7 cellular contexts compared by ENCODE assay signal in genomic region chr20:47846651-47847050, GRCh38.
DNase-seq lines count a peak whose midpoint lies in the region; TF ChIP-seq lines count a peak whose summit lies in the region.
"Not testable (repeated sequence)": the region's sequence is repeated elsewhere in the genome, so short reads cannot be mapped to it uniquely, and the experiment has no call there.

No MANE protein-coding gene starts in this region.

- not testable (repeated sequence) for H3K27me3 Mint-ChIP-seq in endodermal cell (ENCODE audit: insufficient read depth)

- not testable (repeated sequence) for TF ChIP-seq POLR2A in prostate gland (IDR thresholded peaks at IDR 0.05)

- H3K9ac ChIP-seq in endodermal cell (ENCODE audit: extremely low read depth, low read length, poor library complexity, severe bottlenecking): not testable (repeated sequence)

- not testable (repeated sequence) for H3K4me3 ChIP-seq in endodermal cell (ENCODE audit: low read length); prostate gland

- H3K27me3 ChIP-seq in endodermal cell (ENCODE audit: control insufficient read depth, insufficient read depth, low read length, poor library complexity, severe bottlenecking); prostate gland (replicated peaks; ENCODE audit: insufficient read depth): not testable (repeated sequence)

- H3K36me3 ChIP-seq in endodermal cell (ENCODE audit: control insufficient read depth, insufficient read depth, low read length); prostate gland: not testable (repeated sequence)

- H3K4me1 ChIP-seq in endodermal cell (ENCODE audit: control insufficient read depth, insufficient read depth, low read length); prostate gland (replicated peaks): not testable (repeated sequence)

- peaks cover 15% of the 10 kb centered on the region for H3K4me1 Mint-ChIP-seq in endodermal cell

- H3K4me3 Mint-ChIP-seq in endodermal cell: not testable (repeated sequence)

- TF ChIP-seq CTCF in endodermal cell (conservative IDR thresholded peaks at IDR 0.05); prostate gland (IDR thresholded peaks at IDR 0.05): not testable (repeated sequence)

- in situ Hi-C loops in G401 (cut with HindIII; ENCODE audit: low sequenced_read_pairs): not testable (repeated sequence)

- not testable (repeated sequence) for H3K36me3 Mint-ChIP-seq in endodermal cell (ENCODE audit: low read depth)

- H3K27ac Mint-ChIP-seq in endodermal cell: not testable (repeated sequence)

- not testable (repeated sequence) for H3K9me3 Mint-ChIP-seq in endodermal cell

- H3K9me3 ChIP-seq in endodermal cell (ENCODE audit: control insufficient read depth, low read length); prostate gland: not testable (repeated sequence)

- intact Hi-C loops in cardiac septum (cut with DNase I); prostate gland (cut with DNase I): not testable (repeated sequence)

- DNase-seq in G401 (ENCODE audit: low spot score): peak; percentile 8
- peak; percentile 90 for DNase-seq in NCI-H446 treated with DMSO at 0.1 percent for 48 hours (lab: John Stamatoyannopoulos, UW)
- DNase-seq in anterior cingulate cortex (lab: John Stamatoyannopoulos, UW): peak in 43 of 58 donors; percentile 8 to 64 (median 25)
- peak; percentile 56 for DNase-seq in endodermal cell
- DNase-seq in cardiac septum (ENCODE audit: low spot score): peak; percentile 70
- peak; percentile 2 for DNase-seq in midbrain (lab: John Stamatoyannopoulos, UW)
- peak; percentile 33 for DNase-seq in prostate gland (ENCODE audit: low spot score)

- 86 to 89% methylated on average over 1 to 10 of the region's 10 CpGs for WGBS in endodermal cell (ENCODE audit: insufficient coverage in 1 of 2, insufficient read length in 1 of 2), 2 experiments
- 32% methylated on average over 9 of the region's 10 CpGs for WGBS in prostate gland

- H3K27ac ChIP-seq in endodermal cell (ENCODE audit: low read depth, low read length); prostate gland: not testable (repeated sequence)

Comparison
In these comparisons a context has a peak if more than half of its experiments do, and no peak if none do; other contexts are left out.
1. DNase-seq: peak in every context shown above with its lines; median percentile 90 in NCI-H446 treated with DMSO at 0.1 percent for 48 hours; 70 in cardiac septum; 56 in endodermal cell; 33 in prostate gland; 25 in anterior cingulate cortex; 8 in G401; 2 in midbrain.